12 cellular contexts compared by ENCODE assay signal in the genomic region with DNA sequence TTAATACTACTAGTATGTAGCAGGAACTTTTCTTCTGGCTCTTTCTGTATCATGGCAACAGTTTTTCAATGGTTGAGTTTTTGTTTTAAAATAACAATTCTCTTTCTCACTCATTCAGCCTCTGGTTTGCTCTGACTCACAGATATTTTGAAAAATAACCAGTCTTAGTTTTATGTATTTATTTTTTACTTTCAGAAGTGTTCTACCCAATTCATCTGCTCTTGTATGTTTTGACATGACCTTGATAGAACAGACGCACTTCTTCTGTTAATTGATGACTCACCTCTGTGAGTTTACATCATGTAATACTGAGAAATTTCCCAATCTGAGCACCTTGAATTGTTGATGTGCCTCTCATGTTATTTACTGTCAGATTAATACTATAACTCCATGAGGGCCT.
DNase-seq lines count a peak whose midpoint lies in the region; ATAC-seq and TF ChIP-seq lines count a peak whose summit lies in the region.
"Had no signal": no experiment of that assay in that cellular context is flagged by ENCODE, and none has a peak within 500 bp of the region (broad histone marks: within the 10 kb centered on the region; RNA-seq: fewer than 3 reads in every experiment).

No MANE protein-coding gene starts in this region.

- H3K9me3 Mint-ChIP-seq in IgD-negative memory B cell: no peaks in the 10 kb centered on the region
- peaks cover 0 to 1% of the 10 kb centered on the region in 2 donors for H3K9me3 Mint-ChIP-seq in stimulated activated naive B cell treated with anti-CD40 and anti-IgM and Interleukin-4, amounts not matched to agents 10 μg/mL and 1 μg/mL and 100 μg/mL, for 72 hours
- H3K9me3 Mint-ChIP-seq: central memory CD8-positive, alpha-beta T cell had no signal

- H3K27ac ChIP-seq in angular gyrus (ENCODE audit: low read depth, low read length): peak overlapping the region; percentile 31

- in situ Hi-C loops in G401 (cut with HindIII; ENCODE audit: low sequenced_read_pairs): no loop called here

- DNase-seq in fibroblast of the aortic adventitia (ENCODE audit: low read depth) (peak; percentile 77), G401 (ENCODE audit: low spot score) (no peak), HT-29 (ENCODE audit: low spot score) (no peak)
- DNase-seq in stimulated activated naive B cell treated with anti-CD40 and anti-IgM and Interleukin-4, amounts not matched to agents 10 μg/mL and 1 μg/mL and 100 μg/mL, for 72 hours: no peak
- no peak for DNase-seq in effector CD4-positive, alpha-beta T cell
- DNase-seq: activated CD8-positive, alpha-beta memory T cell treated with anti-CD3 and anti-CD28 coated beads for 24 hours; NCI-H2081 treated with DMSO at 0.1 percent for 48 hours; Right ventricle myocardium superior had no signal

- H3K4me3 ChIP-seq in fibroblast of the aortic adventitia (ENCODE audit: low read depth, low read length): no peak overlapping the region

- peaks cover 2% of the 10 kb centered on the region for H3K27me3 Mint-ChIP-seq in IgD-negative memory B cell
- H3K27me3 Mint-ChIP-seq in stimulated activated naive B cell treated with anti-CD40 and anti-IgM and Interleukin-4, amounts not matched to agents 10 μg/mL and 1 μg/mL and 100 μg/mL, for 72 hours: no peaks in the 10 kb centered on the region

- TF ChIP-seq CTCF in fibroblast of the aortic adventitia (IDR thresholded peaks at IDR 0.05; ENCODE audit: insufficient read depth, low read length): no peak

- no peaks in the 10 kb centered on the region for H3K36me3 Mint-ChIP-seq in IgD-negative memory B cell
- H3K36me3 Mint-ChIP-seq in stimulated activated naive B cell treated with anti-CD40 and anti-IgM and Interleukin-4, amounts not matched to agents 10 μg/mL and 1 μg/mL and 100 μg/mL, for 72 hours: peaks cover 0 to 5% of the 10 kb centered on the region in 2 donors

- peak overlapping the region in 2 of 4 donors; percentile 36 to 76 for H3K4me3 Mint-ChIP-seq in IgD-negative memory B cell
- H3K4me3 Mint-ChIP-seq in stimulated activated naive B cell treated with anti-CD40 and anti-IgM and Interleukin-4, amounts not matched to agents 10 μg/mL and 1 μg/mL and 100 μg/mL, for 72 hours: peak overlapping the region; percentile 45 to 61
- H3K4me3 Mint-ChIP-seq: central memory CD8-positive, alpha-beta T cell had no signal

- peak overlapping the region in 2 of 3 donors; percentile 53 to 63 for H3K27ac Mint-ChIP-seq in IgD-negative memory B cell
- peak overlapping the region; percentile 81 for H3K27ac Mint-ChIP-seq in stimulated activated naive B cell treated with anti-CD40 and anti-IgM and Interleukin-4, amounts not matched to agents 10 μg/mL and 1 μg/mL and 100 μg/mL, for 72 hours

- no peak for ATAC-seq in stimulated activated naive B cell treated with anti-CD40 and anti-IgM and Interleukin-4, amounts not matched to agents 10 μg/mL and 1 μg/mL and 100 μg/mL, for 72 hours (replicated peaks)
- ATAC-seq in GM21825 (IDR thresholded peaks at IDR 0.05; ENCODE audit: unreplicated experiment): no peak

- peaks cover 34 to 42% (median 37%) of the 10 kb centered on the region in 3 donors for H3K4me1 Mint-ChIP-seq in IgD-negative memory B cell
- peaks cover 51 to 83% of the 10 kb centered on the region in 2 donors for H3K4me1 Mint-ChIP-seq in stimulated activated naive B cell treated with anti-CD40 and anti-IgM and Interleukin-4, amounts not matched to agents 10 μg/mL and 1 μg/mL and 100 μg/mL, for 72 hours
- H3K4me1 Mint-ChIP-seq: central memory CD8-positive, alpha-beta T cell had no signal
